11 cellular contexts compared by ENCODE assay signal in the genomic region with DNA sequence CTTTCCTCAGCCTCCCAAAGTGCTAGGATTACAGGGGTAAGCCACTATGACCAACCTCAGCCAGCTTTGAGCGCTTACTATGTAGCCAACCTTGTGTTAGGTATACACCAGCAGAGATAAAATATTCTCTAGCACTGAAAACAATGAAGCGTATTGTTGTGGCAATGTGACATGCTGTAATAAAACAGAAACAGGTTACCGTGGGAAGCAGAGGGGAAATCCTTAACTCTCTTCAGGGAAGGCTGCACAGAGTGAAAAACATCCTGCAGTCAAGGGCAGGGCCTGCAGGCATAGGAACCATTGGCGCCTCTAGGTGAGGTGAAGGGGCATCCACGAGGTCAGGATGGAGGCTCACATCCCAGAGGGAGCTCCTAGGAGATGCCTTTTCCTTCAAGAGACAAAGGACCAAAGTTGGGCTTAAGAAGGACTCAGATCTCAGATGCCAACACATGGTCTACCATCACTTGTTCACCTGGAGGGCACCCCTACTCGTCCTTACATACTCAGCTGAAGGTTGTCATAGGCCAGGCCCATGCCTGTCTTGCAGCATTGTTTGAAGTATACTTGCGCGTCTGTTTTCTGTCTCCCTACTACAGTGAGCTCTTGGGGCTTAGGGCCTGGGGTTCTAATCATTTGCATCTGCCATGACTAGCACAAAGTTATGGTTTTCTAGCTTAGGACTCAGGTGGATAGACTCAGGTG. TPM values are rescaled to one million over a fixed set of nuclear protein-coding genes. Genes with fewer than 3 reads are reported as not detected.
DNase-seq lines count a peak whose midpoint lies in the region; ATAC-seq, FAIRE-seq and TF ChIP-seq lines count a peak whose summit lies in the region.
"Had no signal": no experiment of that assay in that cellular context is flagged by ENCODE, and none has a peak within 500 bp of the region (broad histone marks: within the 10 kb centered on the region; RNA-seq: fewer than 3 reads in every experiment).

No MANE protein-coding gene starts in this region.

- TF ChIP-seq POLR2A in gastroesophageal sphincter (IDR thresholded peaks at IDR 0.05): no peak

- ATAC-seq in HG03175 (IDR thresholded peaks at IDR 0.05; ENCODE audit: unreplicated experiment) (no peak), gastroesophageal sphincter (no peak)

- H3K9ac ChIP-seq in mucosa of rectum (ENCODE audit: low read depth in 1 of 2, low read length in 2 of 2): peak overlapping the region in 1 of 2 donors; percentile 45

- peak overlapping the region; percentile 73 for H3K27ac Mint-ChIP-seq in activated naive CD4-positive, alpha-beta T cell treated with anti-CD3 and anti-CD28 coated beads, Interleukin-2, amount 50 U/mL, for 24 hours
- H3K27ac Mint-ChIP-seq in activated T-helper 2 cell treated with anti-CD3 and anti-CD28 coated beads, Interferon-gamma antibody, Interleukin-2, Interleukin-4, amounts not matched to agents 10 μg/mL and 5 μg/mL and 100 μg/mL, durations not matched to agents 14 hours and 24 hours and 36 hours: peak overlapping the region; percentile 21

- peak overlapping the region in 1 of 2 donors; percentile 17 for H3K4me3 ChIP-seq in mucosa of rectum (ENCODE audit: low read length in 2 of 2)
- H3K4me3 ChIP-seq in gastroesophageal sphincter: no peak overlapping the region
- H3K4me3 ChIP-seq: thyroid gland had no signal

- intact Hi-C loops in activated T-helper 2 cell treated with anti-CD3 and anti-CD28 coated beads, Interferon-gamma antibody, Interleukin-2, Interleukin-4, amounts not matched to agents 10 μg/mL and 5 μg/mL and 100 μg/mL, durations not matched to agents 14 hours and 24 hours and 36 hours (cut with micrococcal nuclease): no loop called here

- 69 to 78% methylated on average over 5 to 8 of the region's 8 CpGs for WGBS in gastroesophageal sphincter (ENCODE audit: low coverage in 1 of 2), 2 donors

- peaks cover 23 to 41% of the 10 kb centered on the region in 2 donors for H3K4me1 ChIP-seq in mucosa of rectum (ENCODE audit: control insufficient read depth in 2 of 2, insufficient read depth in 2 of 2, low read length in 2 of 2)
- H3K4me1 ChIP-seq in gastroesophageal sphincter: no peaks in the 10 kb centered on the region

- H3K9me3 ChIP-seq in mucosa of rectum (ENCODE audit: control insufficient read depth in 2 of 2, low read length in 2 of 2): no peaks in the 10 kb centered on the region
- H3K9me3 ChIP-seq in gastroesophageal sphincter: no peaks in the 10 kb centered on the region
- H3K9me3 ChIP-seq: neutrophil, thyroid gland had no signal

- no peak for TF ChIP-seq CTCF in gastroesophageal sphincter (IDR thresholded peaks at IDR 0.05)

- DNase-seq in activated naive CD4-positive, alpha-beta T cell treated with Interleukin-2 at 50 U/mL for 16 hours: no peak
- no peak for DNase-seq in activated T-helper 2 cell treated with anti-CD3 and anti-CD28 coated beads, Interferon-gamma antibody, Interleukin-2, Interleukin-4, amounts not matched to agents 10 μg/mL and 5 μg/mL and 100 μg/mL, durations not matched to agents 14 hours and 24 hours and 36 hours (ENCODE audit: low spot score)
- no peak for DNase-seq in NCI-H82 (lab: John Stamatoyannopoulos, UW)
- DNase-seq in urothelium cell line (ENCODE audit: low spot score): no peak

- H3K27ac ChIP-seq in mucosa of rectum (ENCODE audit: low read depth in 2 of 2, low read length in 2 of 2) (peak overlapping the region; percentile 76 to 89), gastroesophageal sphincter (no peak overlapping the region)
- H3K27ac ChIP-seq: neutrophil had no signal

- TF ChIP-seq EP300 in gastroesophageal sphincter (IDR thresholded peaks at IDR 0.05): no peak

- H3K9me3 Mint-ChIP-seq in activated naive CD4-positive, alpha-beta T cell treated with anti-CD3 and anti-CD28 coated beads, Interleukin-2, amount 50 U/mL, for 24 hours: no peaks in the 10 kb centered on the region
- no peaks in the 10 kb centered on the region for H3K9me3 Mint-ChIP-seq in activated T-helper 2 cell treated with anti-CD3 and anti-CD28 coated beads, Interferon-gamma antibody, Interleukin-2, Interleukin-4, amounts not matched to agents 10 μg/mL and 5 μg/mL and 100 μg/mL, durations not matched to agents 14 hours and 24 hours and 36 hours

- H3K4me1 Mint-ChIP-seq in activated naive CD4-positive, alpha-beta T cell treated with anti-CD3 and anti-CD28 coated beads, Interleukin-2, amount 50 U/mL, for 24 hours: peaks cover 52% of the 10 kb centered on the region
- peaks cover 23% of the 10 kb centered on the region for H3K4me1 Mint-ChIP-seq in activated T-helper 2 cell treated with anti-CD3 and anti-CD28 coated beads, Interferon-gamma antibody, Interleukin-2, Interleukin-4, amounts not matched to agents 10 μg/mL and 5 μg/mL and 100 μg/mL, durations not matched to agents 14 hours and 24 hours and 36 hours (ENCODE audit: low read depth)

- FAIRE-seq in urothelium cell line (lab: Jason Lieb, UNC): no peak
- FAIRE-seq: endometrium had no signal

- peak overlapping the region; percentile 30 for H3K4me3 Mint-ChIP-seq in activated naive CD4-positive, alpha-beta T cell treated with anti-CD3 and anti-CD28 coated beads, Interleukin-2, amount 50 U/mL, for 24 hours
- H3K4me3 Mint-ChIP-seq in activated T-helper 2 cell treated with anti-CD3 and anti-CD28 coated beads, Interferon-gamma antibody, Interleukin-2, Interleukin-4, amounts not matched to agents 10 μg/mL and 5 μg/mL and 100 μg/mL, durations not matched to agents 14 hours and 24 hours and 36 hours (ENCODE audit: low read depth): no peak overlapping the region

- H3K27me3 ChIP-seq in mucosa of rectum (ENCODE audit: control insufficient read depth in 2 of 2, insufficient read depth in 2 of 2, low read length in 2 of 2) (no peaks in the 10 kb centered on the region), gastroesophageal sphincter (no peaks in the 10 kb centered on the region)
- H3K27me3 ChIP-seq: neutrophil, thyroid gland had no signal

- H3K36me3 Mint-ChIP-seq in activated naive CD4-positive, alpha-beta T cell treated with anti-CD3 and anti-CD28 coated beads, Interleukin-2, amount 50 U/mL, for 24 hours: no peaks in the 10 kb centered on the region
- H3K36me3 Mint-ChIP-seq in activated T-helper 2 cell treated with anti-CD3 and anti-CD28 coated beads, Interferon-gamma antibody, Interleukin-2, Interleukin-4, amounts not matched to agents 10 μg/mL and 5 μg/mL and 100 μg/mL, durations not matched to agents 14 hours and 24 hours and 36 hours (ENCODE audit: low read depth): no peaks in the 10 kb centered on the region

- H3K27me3 Mint-ChIP-seq in activated naive CD4-positive, alpha-beta T cell treated with anti-CD3 and anti-CD28 coated beads, Interleukin-2, amount 50 U/mL, for 24 hours: no peaks in the 10 kb centered on the region
- no peaks in the 10 kb centered on the region for H3K27me3 Mint-ChIP-seq in activated T-helper 2 cell treated with anti-CD3 and anti-CD28 coated beads, Interferon-gamma antibody, Interleukin-2, Interleukin-4, amounts not matched to agents 10 μg/mL and 5 μg/mL and 100 μg/mL, durations not matched to agents 14 hours and 24 hours and 36 hours (ENCODE audit: low read depth)

- no peaks in the 10 kb centered on the region for H3K36me3 ChIP-seq in mucosa of rectum (ENCODE audit: control insufficient read depth in 2 of 2, insufficient read depth in 2 of 2, low read length in 2 of 2)
- no peaks in the 10 kb centered on the region for H3K36me3 ChIP-seq in gastroesophageal sphincter
- H3K36me3 ChIP-seq: neutrophil, thyroid gland had no signal

RNA-seq across cellular contexts. Expression of a gene that starts 7.9 kb away (rescaled TPM):
- 41.1 and 50.1 TPM in 2 replicates for total RNA-seq in activated T-helper 2 cell treated with anti-CD3 and anti-CD28 coated beads, Interferon-gamma antibody, Interleukin-2, Interleukin-4, amounts not matched to agents 10 μg/mL and 5 μg/mL and 100 μg/mL, durations not matched to agents 14 hours and 24 hours and 36 hours
- total RNA-seq in gastroesophageal sphincter: 10 to 100 TPM; 65.7 to 87.3 (median 74.4) TPM

RNA-seq across cellular contexts. Expression of a gene that starts 28.0 kb away (rescaled TPM):
- total RNA-seq in activated T-helper 2 cell treated with anti-CD3 and anti-CD28 coated beads, Interferon-gamma antibody, Interleukin-2, Interleukin-4, amounts not matched to agents 10 μg/mL and 5 μg/mL and 100 μg/mL, durations not matched to agents 14 hours and 24 hours and 36 hours: 2.9 and 3.0 TPM in 2 replicates
- total RNA-seq in gastroesophageal sphincter: 10 to 100 TPM in 1 of 4 donors, 1 to 10 TPM in 3; 6.1 to 21.7 (median 9.4) TPM

RNA-seq across cellular contexts. Expression of a gene that starts 42.1 kb away (rescaled TPM):
- total RNA-seq in activated T-helper 2 cell treated with anti-CD3 and anti-CD28 coated beads, Interferon-gamma antibody, Interleukin-2, Interleukin-4, amounts not matched to agents 10 μg/mL and 5 μg/mL and 100 μg/mL, durations not matched to agents 14 hours and 24 hours and 36 hours: 12.1 and 16.2 TPM in 2 replicates
- 10 to 100 TPM; 33.9 to 58.4 (median 41.9) TPM for total RNA-seq in gastroesophageal sphincter

RNA-seq across cellular contexts. Expression of a gene that starts 46.4 kb away (rescaled TPM):
- total RNA-seq in activated T-helper 2 cell treated with anti-CD3 and anti-CD28 coated beads, Interferon-gamma antibody, Interleukin-2, Interleukin-4, amounts not matched to agents 10 μg/mL and 5 μg/mL and 100 μg/mL, durations not matched to agents 14 hours and 24 hours and 36 hours: 32.1 and 34.1 TPM in 2 replicates
- 10 to 100 TPM in 2 of 4 donors, 1 to 10 TPM in 2; 8.5 to 16.0 (median 11.1) TPM for total RNA-seq in gastroesophageal sphincter

RNA-seq across cellular contexts. Expression of a gene that starts 56.3 kb away (rescaled TPM):
- 250 and 262 TPM in 2 replicates for total RNA-seq in activated T-helper 2 cell treated with anti-CD3 and anti-CD28 coated beads, Interferon-gamma antibody, Interleukin-2, Interleukin-4, amounts not matched to agents 10 μg/mL and 5 μg/mL and 100 μg/mL, durations not matched to agents 14 hours and 24 hours and 36 hours
- 10 to 100 TPM; 49.9 to 78.6 (median 63.4) TPM for total RNA-seq in gastroesophageal sphincter

Comparison
In these comparisons a context has a peak if more than half of its experiments do, and no peak if none do; other contexts are left out.
1. H3K27ac ChIP-seq: peak in mucosa of rectum (2 of 2); none in gastroesophageal sphincter (0 of 4).